29 cellular contexts compared by ENCODE assay signal in the genomic region with DNA sequence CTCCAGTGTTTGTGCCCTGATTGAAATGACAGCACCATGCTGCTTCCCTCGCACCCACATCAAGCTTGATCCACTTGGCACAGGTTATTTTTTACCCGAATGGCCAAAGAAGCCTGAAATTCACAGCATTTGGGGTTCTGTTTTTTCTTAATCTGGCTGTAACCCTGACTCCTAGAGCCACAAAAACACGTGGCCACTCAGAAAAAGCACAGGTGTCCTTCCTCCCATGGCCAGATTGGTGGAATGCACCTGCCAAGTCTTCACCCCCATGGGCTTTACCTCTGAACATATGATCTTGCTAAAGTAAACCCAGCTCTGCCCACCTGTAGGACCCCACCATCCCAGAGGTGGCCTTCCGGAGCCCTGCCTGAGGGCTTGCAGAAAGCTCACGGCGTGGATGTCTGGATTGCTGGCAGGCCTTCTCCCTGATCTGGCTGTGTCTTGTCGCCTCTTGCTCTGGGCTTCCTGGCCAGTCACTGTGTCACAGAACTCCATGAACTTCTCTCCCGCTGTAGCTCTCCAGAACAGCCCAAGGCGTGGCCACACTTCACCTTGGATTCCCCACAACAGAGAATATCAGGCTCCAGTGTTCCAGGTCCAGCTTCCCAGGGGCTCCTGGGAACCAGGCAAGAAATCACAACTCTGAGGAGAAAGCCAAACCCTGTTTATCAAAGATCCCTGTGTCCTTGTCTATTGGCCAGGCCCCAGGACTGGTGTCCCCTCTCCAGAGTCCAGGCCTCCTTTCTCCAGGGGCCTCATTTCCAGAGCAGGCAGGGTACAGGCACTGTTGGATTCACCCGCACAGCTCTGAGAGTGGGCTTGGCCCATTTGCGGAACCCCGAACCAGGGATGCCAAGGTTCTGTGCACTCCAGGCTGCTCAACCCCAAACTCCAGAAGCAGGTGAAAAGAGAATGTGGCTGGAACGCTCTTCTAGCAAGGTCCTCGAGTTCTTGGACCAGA.
DNase-seq lines count a peak whose midpoint lies in the region; ATAC-seq and TF ChIP-seq lines count a peak whose summit lies in the region.
"Had no signal": no experiment of that assay in that cellular context is flagged by ENCODE, and none has a peak within 500 bp of the region (broad histone marks: within the 10 kb centered on the region; RNA-seq: fewer than 3 reads in every experiment).

No MANE protein-coding gene starts in this region.

- no peak for TF ChIP-seq POLR2A in testis (IDR thresholded peaks at IDR 0.05)

- H3K36me3 ChIP-seq in left ventricle myocardium inferior (no peaks in the 10 kb centered on the region), brain microvascular endothelial cell (replicated peaks) (no peaks in the 10 kb centered on the region), testis (ENCODE audit: low read depth, missing control alignments) (no peaks in the 10 kb centered on the region)
- H3K36me3 ChIP-seq: HAP-1 had no signal

- H3K27ac ChIP-seq in left ventricle myocardium inferior (replicated peaks): no peak overlapping the region
- H3K27ac ChIP-seq in brain microvascular endothelial cell: peak overlapping the region; percentile 16
- H3K27ac ChIP-seq in layer of hippocampus (ENCODE audit: low read depth, low read length): peak overlapping the region; percentile 46
- H3K27ac ChIP-seq in testis: peak overlapping the region; percentile 71 to 74
- H3K27ac ChIP-seq: hepatocyte had no signal

- in situ Hi-C loops in brain microvascular endothelial cell (cut with HindIII; ENCODE audit: low pct_ligation_motif_present, low sequenced_read_pairs): no loop called here

- no peaks in the 10 kb centered on the region for H3K27me3 ChIP-seq in left ventricle myocardium inferior (ENCODE audit: low read depth)
- no peaks in the 10 kb centered on the region for H3K27me3 ChIP-seq in brain microvascular endothelial cell (replicated peaks)
- H3K27me3 ChIP-seq in layer of hippocampus (ENCODE audit: control insufficient read depth, insufficient read depth, low read length): no peaks in the 10 kb centered on the region
- no peaks in the 10 kb centered on the region for H3K27me3 ChIP-seq in testis
- H3K27me3 ChIP-seq: hepatocyte had no signal

- ATAC-seq in Right ventricle myocardium inferior: peak; percentile 70
- ATAC-seq in natural killer cell treated with Interleukin-12 subunit alpha and Interleukin-12 subunit beta and Interleukin-15 and Interleukin-18, amount 100 ng/mL, for 72 hours: no peak

- no peak overlapping the region for H3K4me3 ChIP-seq in left ventricle myocardium inferior
- no peak overlapping the region for H3K4me3 ChIP-seq in brain microvascular endothelial cell (ENCODE audit: low read depth, low read length)
- no peak overlapping the region for H3K4me3 ChIP-seq in testis
- H3K4me3 ChIP-seq: HAP-1, hepatocyte, smooth muscle cell had no signal

- H3K27ac Mint-ChIP-seq in natural killer cell treated with Interleukin-12 subunit alpha and Interleukin-12 subunit beta and Interleukin-15 and Interleukin-18, amount 100 ng/mL, for 72 hours: peak overlapping the region in 1 of 2 donors; percentile 60
- H3K27ac Mint-ChIP-seq: brain, mesothelial cell of epicardium, naive B cell, type B pancreatic cell had no signal

- H3K4me1 Mint-ChIP-seq in natural killer cell treated with Interleukin-12 subunit alpha and Interleukin-12 subunit beta and Interleukin-15 and Interleukin-18, amount 100 ng/mL, for 72 hours (ENCODE audit: low read depth in 2 of 2): peaks cover 12 to 32% of the 10 kb centered on the region in 2 donors
- H3K4me1 Mint-ChIP-seq: immature natural killer cell, mesothelial cell of epicardium, naive B cell had no signal

- H3K4me1 ChIP-seq in left ventricle myocardium inferior: peaks cover 23% of the 10 kb centered on the region
- peaks cover 13% of the 10 kb centered on the region for H3K4me1 ChIP-seq in testis
- H3K4me1 ChIP-seq: HAP-1 had no signal

- H3K9me3 Mint-ChIP-seq in natural killer cell treated with Interleukin-12 subunit alpha and Interleukin-12 subunit beta and Interleukin-15 and Interleukin-18, amount 100 ng/mL, for 72 hours: no peaks in the 10 kb centered on the region
- H3K9me3 Mint-ChIP-seq: brain, immature natural killer cell, mesothelial cell of epicardium, type B pancreatic cell had no signal

- intact Hi-C loops in Right ventricle myocardium inferior (cut with DNase I): no loop called here
- intact Hi-C loops in left ventricle myocardium inferior (cut with micrococcal nuclease): no loop called here
- intact Hi-C loops in testis (cut with DNase I; ENCODE audit: low total_unique reads): no loop called here

- no peaks in the 10 kb centered on the region for H3K36me3 Mint-ChIP-seq in natural killer cell treated with Interleukin-12 subunit alpha and Interleukin-12 subunit beta and Interleukin-15 and Interleukin-18, amount 100 ng/mL, for 72 hours
- H3K36me3 Mint-ChIP-seq: brain, mesothelial cell of epicardium, naive B cell, type B pancreatic cell had no signal

- H3K4me3 Mint-ChIP-seq in natural killer cell treated with Interleukin-12 subunit alpha and Interleukin-12 subunit beta and Interleukin-15 and Interleukin-18, amount 100 ng/mL, for 72 hours: no peak overlapping the region
- H3K4me3 Mint-ChIP-seq: brain, immature natural killer cell, mesothelial cell of epicardium, naive B cell, type B pancreatic cell had no signal

- H3K27me3 Mint-ChIP-seq in natural killer cell treated with Interleukin-12 subunit alpha and Interleukin-12 subunit beta and Interleukin-15 and Interleukin-18, amount 100 ng/mL, for 72 hours: no peaks in the 10 kb centered on the region
- H3K27me3 Mint-ChIP-seq: naive B cell, type B pancreatic cell had no signal

- H3K9me3 ChIP-seq in left ventricle myocardium inferior (replicated peaks) (no peaks in the 10 kb centered on the region), testis (no peaks in the 10 kb centered on the region)
- H3K9me3 ChIP-seq: HAP-1 had no signal

- DNase-seq in Right ventricle myocardium inferior (ENCODE audit: missing footprints) (no peak), left ventricle myocardium inferior (no peak), brain microvascular endothelial cell (no peak), testis (peak; percentile 31), NCI-H526 (lab: John Stamatoyannopoulos, UW) (no peak), occipital lobe (lab: John Stamatoyannopoulos, UW) (no peak)
- DNase-seq in natural killer cell treated with Interleukin-12 subunit alpha and Interleukin-12 subunit beta and Interleukin-15 and Interleukin-18, amount 100 ng/mL, for 72 hours (ENCODE audit: low spot score): no peak
- DNase-seq: activated CD4-positive, alpha-beta T cell treated with anti-CD3 and anti-CD28 coated beads, Interleukin-2, amount 50 U/mL, for 48 hours; activated CD8-positive, alpha-beta memory T cell treated with anti-CD3 and anti-CD28 coated beads, Interleukin-2, amount 50 U/mL, for 48 hours; activated effector memory CD4-positive, alpha-beta T cell treated with anti-CD3 and anti-CD28 coated beads, Interleukin-2, amount 50 U/mL, for 16 hours; COR-L47; cortex of kidney; GDM1; immature natural killer cell; naive B cell; NCI-H524 treated with DMSO at 0.1 percent for 48 hours; nucleus accumbens; SHP77 treated with DMSO at 0.1 percent for 48 hours; stimulated activated CD4-positive, alpha-beta T cell treated with anti-CD3 and anti-CD28 coated beads, Interleukin-1b, Interleukin-23, amount 100 ng/mL, for 48 hours; stimulated activated CD8-positive, alpha-beta memory T cell treated with anti-CD3 and anti-CD28 coated beads, Interleukin-4, amount 100 ng/mL, for 48 hours; SW 1271; T1000 had no signal

- WGBS in testis, 2 donors: 80 to 87% methylated on average over 10 to 14 of the region's 14 CpGs

- TF ChIP-seq CTCF in left ventricle myocardium inferior (IDR thresholded peaks at IDR 0.05; ENCODE audit: borderline replicate concordance) (no peak), brain microvascular endothelial cell (IDR thresholded peaks at IDR 0.05; ENCODE audit: low read depth, low read length, missing control alignments) (no peak), testis (IDR thresholded peaks at IDR 0.05) (no peak)
